ENCODE assay signal across 27 cellular contexts in the genomic region with DNA sequence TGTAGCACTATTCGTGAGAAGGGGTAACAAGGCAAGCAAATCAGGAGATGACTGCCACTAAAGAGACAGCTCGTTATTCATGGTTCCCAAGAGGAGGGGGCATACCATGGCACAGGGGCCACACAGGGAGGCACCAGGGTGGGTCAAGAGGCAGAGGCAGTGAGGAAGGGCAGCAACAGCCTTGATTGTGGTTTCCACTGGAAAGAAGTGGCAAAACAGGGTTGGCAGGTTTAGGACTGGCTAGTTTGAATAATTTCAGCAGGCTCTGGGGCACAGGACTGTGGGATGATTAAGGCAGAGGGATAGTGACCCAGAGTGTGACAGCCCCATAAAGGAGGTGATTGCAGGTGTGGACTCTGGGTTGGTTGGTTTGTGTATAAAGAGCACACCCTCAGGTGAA.
DNase-seq lines count a peak whose midpoint lies in the region; ATAC-seq and TF ChIP-seq lines count a peak whose summit lies in the region.
"Had no signal": no experiment of that assay in that cellular context is flagged by ENCODE, and none has a peak within 500 bp of the region (broad histone marks: within the 10 kb centered on the region; RNA-seq: fewer than 3 reads in every experiment).

No MANE protein-coding gene starts in this region.

- H3K14ac ChIP-seq in H9 (ENCODE audit: insufficient read depth, low read length), result no peak overlapping the region

- H3K27ac Mint-ChIP-seq in Calu3 (ENCODE audit: unreplicated experiment) (no peak overlapping the region), H9 (no peak overlapping the region)
- H3K27ac Mint-ChIP-seq: CD4-positive, alpha-beta memory T cell had no signal

- no peak overlapping the region for H2BK120ac ChIP-seq in H9 (ENCODE audit: low read depth, low read length, poor library complexity, severe bottlenecking)

- no peaks in the 10 kb centered on the region for H3K4me1 ChIP-seq in H9 (ENCODE audit: insufficient read depth, low read length)
- H3K4me1 ChIP-seq: A549; BLaER1 treated with 17β-estradiol and CSF1 and Interleukin-3, amounts not matched to agents 10 nM and 100 nM had no signal

- H3K27ac ChIP-seq in H9 (ENCODE audit: insufficient read length, low read depth, low read length), result no peak overlapping the region
- H3K27ac ChIP-seq: A549; BLaER1 treated with 17β-estradiol and CSF1 and Interleukin-3, amounts not matched to agents 10 nM and 100 nM; RWPE1; SK-N-MC had no signal

- WGBS in H9 (ENCODE audit: extremely low coverage, insufficient read length, low lambda C conversion rate), result no CpG with 5 or more reads among the region's 2 CpGs

- H4K20me1 ChIP-seq in H9 (ENCODE audit: control insufficient read depth, insufficient read depth, insufficient read length), result no peaks in the 10 kb centered on the region
- H4K20me1 ChIP-seq: BLaER1 treated with 17β-estradiol and CSF1 and Interleukin-3, amounts not matched to agents 10 nM and 100 nM had no signal

- H2BK12ac ChIP-seq in H9 (ENCODE audit: insufficient read length, low read depth, low read length), result no peak overlapping the region

- peaks cover 5% of the 10 kb centered on the region for H3K9me3 Mint-ChIP-seq in Calu3 (ENCODE audit: low read depth, unreplicated experiment)
- H3K9me3 Mint-ChIP-seq in H9, result no peaks in the 10 kb centered on the region

- BruUV-seq in Calu3 (replicated peaks; lab: Mats Ljungman, UMichigan), result no TSS peak

- no peaks in the 10 kb centered on the region for H3K4me1 Mint-ChIP-seq in Calu3 (ENCODE audit: low read depth, unreplicated experiment)
- H3K4me1 Mint-ChIP-seq in H9, result peaks cover 7 to 8% of the 10 kb centered on the region in 2 experiments
- H3K4me1 Mint-ChIP-seq: CD4-positive, alpha-beta memory T cell had no signal

- no peak overlapping the region for H3K18ac ChIP-seq in H9 (ENCODE audit: insufficient read length, low read depth, low read length)

- H2BK5ac ChIP-seq in H9 (ENCODE audit: insufficient read length, low read length), result no peak overlapping the region

- peak overlapping the region; percentile 8 for H3K9ac ChIP-seq in H9 (ENCODE audit: extremely low read depth, insufficient read length, low read length)
- H3K9ac ChIP-seq: BLaER1 treated with 17β-estradiol and CSF1 and Interleukin-3, amounts not matched to agents 10 nM and 100 nM had no signal

- H3K23me2 ChIP-seq in H9 (ENCODE audit: insufficient read length, low read depth, low read length, poor library complexity, severe bottlenecking), result no peaks in the 10 kb centered on the region

- H3K23ac ChIP-seq in H9 (ENCODE audit: insufficient read length, low read depth, low read length), result no peak overlapping the region

- H3K36me3 Mint-ChIP-seq in Calu3 (ENCODE audit: insufficient read depth, unreplicated experiment), result no peaks in the 10 kb centered on the region
- H3K36me3 Mint-ChIP-seq in H9 (ENCODE audit: insufficient read depth in 1 of 3, low read depth in 3 of 3), result no peaks in the 10 kb centered on the region
- H3K36me3 Mint-ChIP-seq: CD4-positive, alpha-beta memory T cell had no signal

- H3K27me3 Mint-ChIP-seq in Calu3 (ENCODE audit: unreplicated experiment), result no peaks in the 10 kb centered on the region
- H3K27me3 Mint-ChIP-seq in H9 (ENCODE audit: low read depth), result peaks cover 6% of the 10 kb centered on the region
- H3K27me3 Mint-ChIP-seq: CD4-positive, alpha-beta memory T cell had no signal

- no peak overlapping the region for H2BK15ac ChIP-seq in H9 (ENCODE audit: low read depth, low read length)

- H3K4ac ChIP-seq in H9 (ENCODE audit: low read depth, low read length), result no peak overlapping the region

- peak; percentile 18 for DNase-seq in Calu3
- DNase-seq in H9, result no peak
- DNase-seq in NCI-H526 treated with DMSO at 0.1 percent for 48 hours (lab: John Stamatoyannopoulos, UW), result peak; percentile 59
- DNase-seq in left kidney (ENCODE audit: low read depth, low spot score), result peak; percentile 11
- DNase-seq in posterior vena cava (ENCODE audit: low spot score), result no peak
- DNase-seq: AML-193; CD4-positive, alpha-beta memory T cell; COR-L47; DMS79; EL; GF-D8; GOT3; KBM-7; MG63; NCI-H2029; NCI-H2171; NCI-H226; NCI-H524; SHP77 had no signal

- H3T11ph ChIP-seq in H9 (ENCODE audit: low read length), result no peak overlapping the region

- ATAC-seq in HG03354 (IDR thresholded peaks at IDR 0.05; ENCODE audit: poor library complexity, severe bottlenecking, unreplicated experiment), result no peak
- no peak for ATAC-seq in HG02642 (IDR thresholded peaks at IDR 0.05; ENCODE audit: poor library complexity, unreplicated experiment)
- ATAC-seq: A549, HCT116, Panc1 had no signal

- no peaks in the 10 kb centered on the region for H3K27me3 ChIP-seq in H9 (ENCODE audit: insufficient read depth, low read length)
- H3K27me3 ChIP-seq: BLaER1 treated with 17β-estradiol and CSF1 and Interleukin-3, amounts not matched to agents 10 nM and 100 nM; MG63 had no signal

- CTCF ChIA-PET in Calu3 (lab: Charles Lee), result no interaction called here

- no peak overlapping the region for H3K4me2 ChIP-seq in H9 (ENCODE audit: insufficient read depth, insufficient read length, low read length)
- H3K4me2 ChIP-seq: A549; BLaER1 treated with 17β-estradiol and CSF1 and Interleukin-3, amounts not matched to agents 10 nM and 100 nM had no signal

- TF ChIP-seq CTCF in Calu3 (IDR thresholded peaks at IDR 0.05; ENCODE audit: unreplicated experiment) (no peak), H9 (conservative IDR thresholded peaks at IDR 0.05) (no peak)

- no peak overlapping the region for H2AFZ ChIP-seq in H9 (ENCODE audit: low read length)

- intact Hi-C loops in Calu3 (cut with micrococcal nuclease; ENCODE audit: unreplicated experiment) (no loop called here), posterior vena cava (cut with DNase I) (no loop called here)

- no peaks in the 10 kb centered on the region for H3K79me1 ChIP-seq in H9 (ENCODE audit: insufficient read depth, low read depth, low read length, poor library complexity, severe bottlenecking)

- no peak overlapping the region for H2AK5ac ChIP-seq in H9 (ENCODE audit: insufficient read length, low read length)

- no peak overlapping the region for H4K91ac ChIP-seq in H9 (ENCODE audit: insufficient read length, low read depth, low read length)

- H3K4me3 Mint-ChIP-seq in Calu3 (ENCODE audit: low read depth, unreplicated experiment) (no peak overlapping the region), H9 (no peak overlapping the region)
- H3K4me3 Mint-ChIP-seq: CD4-positive, alpha-beta memory T cell had no signal

- H3K56ac ChIP-seq in H9 (ENCODE audit: insufficient read length, low read depth, low read length), result no peak overlapping the region

- H3K9me3 ChIP-seq in H9 (ENCODE audit: control insufficient read depth, low read depth, low read length), result no peaks in the 10 kb centered on the region
- H3K9me3 ChIP-seq: A549; BLaER1 treated with 17β-estradiol and CSF1 and Interleukin-3, amounts not matched to agents 10 nM and 100 nM; MG63 had no signal

- H4K5ac ChIP-seq in H9 (ENCODE audit: insufficient read length, low read depth, low read length), result no peak overlapping the region

- no peaks in the 10 kb centered on the region for H3K79me2 ChIP-seq in H9 (ENCODE audit: insufficient read depth, low read length)

- no peak overlapping the region for H4K8ac ChIP-seq in H9 (replicated peaks; ENCODE audit: insufficient read length, low read depth, low read length)

- no peak overlapping the region for H2BK20ac ChIP-seq in H9 (ENCODE audit: low read depth, low read length, poor library complexity, severe bottlenecking)

Comparison
In these comparisons a context has a peak if more than half of its experiments do, and no peak if none do; other contexts are left out.
1. DNase-seq: peak in Calu3 (single experiment), NCI-H526 treated with DMSO at 0.1 percent for 48 hours (single experiment) and left kidney (single experiment); none in H9 (single experiment) and posterior vena cava (single experiment).